1 cellular context compared by ENCODE assay signal in the genomic region with DNA sequence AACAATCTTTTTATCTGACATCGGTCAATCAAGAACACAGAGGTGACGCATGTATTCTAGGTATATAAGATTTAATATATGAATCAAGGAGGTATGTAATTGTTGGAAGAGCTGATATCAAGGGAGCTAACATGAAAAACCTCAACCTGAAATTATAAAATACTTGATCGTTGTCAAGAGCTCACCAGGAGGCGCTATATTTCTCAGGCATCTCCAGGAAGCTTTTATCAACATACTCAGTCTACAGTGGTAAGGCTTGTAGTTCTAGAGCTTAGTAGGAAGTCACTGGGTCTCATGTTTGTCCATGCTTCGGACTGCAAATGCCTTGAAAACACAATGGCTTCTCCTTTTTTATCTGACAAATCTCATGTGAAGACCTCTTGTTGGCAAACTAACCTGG.
TF ChIP-seq lines count a peak whose summit lies in the region.

No MANE protein-coding gene starts in this region.

TF ChIP-seq in H1, 55 proteins besides CTCF, POLR2A, EP300 and RAD21:
- no peak for TF ChIP-seq KDM4A (IDR thresholded peaks at IDR 0.05; ENCODE audit: low read depth, low read length, severe bottlenecking)
- no peak for TF ChIP-seq CHD1 (IDR thresholded peaks at IDR 0.05; ENCODE audit: low read depth, low read length)
- TF ChIP-seq, protein P1, sequence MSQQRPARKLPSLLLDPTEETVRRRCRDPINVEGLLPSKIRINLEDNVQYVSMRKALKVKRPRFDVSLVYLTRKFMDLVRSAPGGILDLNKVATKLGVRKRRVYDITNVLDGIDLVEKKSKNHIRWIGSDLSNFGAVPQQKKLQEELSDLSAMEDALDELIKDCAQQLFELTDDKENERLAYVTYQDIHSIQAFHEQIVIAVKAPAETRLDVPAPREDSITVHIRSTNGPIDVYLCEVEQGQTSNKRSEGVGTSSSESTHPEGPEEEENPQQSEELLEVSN (IDR thresholded peaks at IDR 0.05): no peak
- no peak for TF ChIP-seq CBX8 (IDR thresholded peaks at IDR 0.05; ENCODE audit: borderline replicate concordance, low read depth, low read length)
- TF ChIP-seq POLR2AphosphoS5 (IDR thresholded peaks at IDR 0.05; ENCODE audit: low read depth, low read length): no peak
